In the genomic region with DNA sequence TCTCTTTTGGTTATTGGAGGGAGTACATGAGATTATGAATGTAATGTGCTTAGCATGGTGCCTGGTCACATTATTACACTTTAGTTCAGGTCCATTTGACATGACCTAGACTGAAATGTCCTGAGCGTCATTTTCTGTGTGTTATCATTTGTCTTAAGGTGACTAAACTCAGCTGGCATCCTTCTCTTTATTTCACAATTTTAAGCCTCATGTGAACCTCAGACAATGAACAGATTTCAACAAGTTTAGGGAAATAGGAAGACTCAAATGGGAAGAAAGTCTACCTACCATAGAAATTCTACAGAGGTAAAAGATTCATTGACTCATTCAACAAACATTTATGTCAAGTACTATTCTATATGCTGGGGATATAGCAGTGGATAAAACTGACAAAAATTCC, we compare ENCODE assay signal across 25 cellular contexts.
"Had no signal": no experiment of that assay in that cellular context is flagged by ENCODE, and none has a peak within 500 bp of the region (broad histone marks: within the 10 kb centered on the region; RNA-seq: fewer than 3 reads in every experiment).

No MANE protein-coding gene starts in this region.

- FAIRE-seq: TTC549 had no signal

- ATAC-seq: activated CD4-positive, alpha-beta T cell treated with anti-CD3 and anti-CD28 coated beads for 36 hours; activated CD4-positive, CD25-positive, alpha-beta regulatory T cell treated with anti-CD3 and anti-CD28 coated beads, Interleukin-2, amount 50 U/mL, for 24 hours; activated CD8-positive, alpha-beta T cell treated with anti-CD3 and anti-CD28 coated beads, Interleukin-2, amount 10 ng/mL, durations not matched to agents 7 days and 5 days; activated naive CD4-positive, alpha-beta T cell treated with anti-CD3 and anti-CD28 coated beads, Interleukin-2, amount 50 U/mL, for 72 hours; activated T-cell treated with anti-CD3 and anti-CD28 coated beads, Interleukin-2, amount 50 U/mL, for 4 hours; Panc1; WTC11 had no signal

- H3K4me3 ChIP-seq: adrenal gland, SJCRH30, SK-N-MC had no signal

- DNase-seq: activated CD4-positive, alpha-beta T cell treated with anti-CD3 and anti-CD28 coated beads for 36 hours; activated CD4-positive, alpha-beta T cell treated with anti-CD3 and anti-CD28 coated beads, Interleukin-2, amount 10 ng/mL, durations not matched to agents 7 days and 5 days; activated CD4-positive, alpha-beta T cell treated with anti-CD3 and anti-CD28 coated beads, Interleukin-2, amount 50 U/mL, for 48 hours; activated CD8-positive, alpha-beta T cell treated with anti-CD3 and anti-CD28 coated beads, Interleukin-2, amount 10 ng/mL, durations not matched to agents 7 days and 5 days; activated gamma-delta T cell treated with Interleukin-2 at 50 U/mL for 16 hours; activated naive CD4-positive, alpha-beta T cell treated with anti-CD3 and anti-CD28 coated beads for 36 hours; activated T-cell treated with anti-CD3 and anti-CD28 coated beads for 4 hours; activated T-cell treated with anti-CD3 and anti-CD28 coated beads, Interleukin-2, amount 50 U/mL, for 4 hours; adrenal gland; anterior cingulate cortex; NCI-H1105; NCI-H1436; NCI-H1694; NCI-H1930; NCI-H2081 treated with DMSO at 0.1 percent for 48 hours; NCI-H345; NCI-H524 treated with DMSO at 0.1 percent for 48 hours; SHP77; SJCRH30 had no signal
